In genomic region chr1:156295391-156295947, GRCh38 we compare ENCODE assay signal across 8 cellular contexts. TPM values are rescaled to one million over a fixed set of nuclear protein-coding genes. Genes with fewer than 3 reads are reported as not detected.
DNase-seq lines count a peak whose midpoint lies in the region.

TSS of gene GLMP (minus strand) at chr1:156295679. CDS start at chr1:156295645, 34 bp downstream.

- DNase-seq in ELR (ENCODE audit: low read depth), result peak; percentile 76
- DNase-seq in SK-MEL-5 (ENCODE audit: low read depth, low spot score), result peak; percentile 88
- DNase-seq in activated naive CD8-positive, alpha-beta T cell treated with anti-CD3 and anti-CD28 coated beads for 36 hours, result peak; percentile 60
- no peak for DNase-seq in glomerular endothelial cell (ENCODE audit: extremely low read depth, low read depth, low spot score)
- no peak for DNase-seq in OCI-M2 (lab: John Stamatoyannopoulos, UW; ENCODE audit: unreplicated experiment)

- peaks cover 5 to 13% (median 12%) of the 10 kb centered on the region in 3 donors for H3K4me1 Mint-ChIP-seq in IgD-negative memory B cell
- peaks cover 11% of the 10 kb centered on the region for H3K4me1 Mint-ChIP-seq in activated naive CD8-positive, alpha-beta T cell treated with anti-CD3 and anti-CD28 coated beads for 36 hours

- H3K27ac ChIP-seq in temporal lobe (ENCODE audit: low read depth, low read length), result peak within 1 kb of the TSS; percentile 59

- H3K36me3 Mint-ChIP-seq in IgD-negative memory B cell, result peaks cover 2% of the 10 kb centered on the region
- no peaks in the 10 kb centered on the region for H3K36me3 Mint-ChIP-seq in activated naive CD8-positive, alpha-beta T cell treated with anti-CD3 and anti-CD28 coated beads for 36 hours

- peak within 1 kb of the TSS; percentile 87 to 96 (median 92) for H3K4me3 Mint-ChIP-seq in IgD-negative memory B cell
- peak within 1 kb of the TSS; percentile 87 for H3K4me3 Mint-ChIP-seq in activated naive CD8-positive, alpha-beta T cell treated with anti-CD3 and anti-CD28 coated beads for 36 hours

- no peaks in the 10 kb centered on the region for H3K36me3 ChIP-seq in neuron (ENCODE audit: insufficient read depth, low read length)

- H3K27ac Mint-ChIP-seq in IgD-negative memory B cell, result peak within 1 kb of the TSS; percentile 61 to 94 (median 84)
- peak within 1 kb of the TSS; percentile 28 for H3K27ac Mint-ChIP-seq in activated naive CD8-positive, alpha-beta T cell treated with anti-CD3 and anti-CD28 coated beads for 36 hours

- no peaks in the 10 kb centered on the region for H3K9me3 Mint-ChIP-seq in IgD-negative memory B cell
- no peaks in the 10 kb centered on the region for H3K9me3 Mint-ChIP-seq in activated naive CD8-positive, alpha-beta T cell treated with anti-CD3 and anti-CD28 coated beads for 36 hours

- peak within 1 kb of the TSS; percentile 83 for H2AFZ ChIP-seq in neuron (ENCODE audit: low read depth, low read length)

- H3K27me3 Mint-ChIP-seq in IgD-negative memory B cell, result no peaks in the 10 kb centered on the region
- no peaks in the 10 kb centered on the region for H3K27me3 Mint-ChIP-seq in activated naive CD8-positive, alpha-beta T cell treated with anti-CD3 and anti-CD28 coated beads for 36 hours

- no peaks in the 10 kb centered on the region for H3K9me3 ChIP-seq in neuron (ENCODE audit: low read length)

- H3K4me1 ChIP-seq in neuron (ENCODE audit: insufficient read depth, low read length), result peaks cover 3% of the 10 kb centered on the region

- H3K4me3 ChIP-seq in neuron (ENCODE audit: low read length), result peak within 1 kb of the TSS; percentile 50

- H3K27me3 ChIP-seq in neuron (ENCODE audit: insufficient read depth, low read length), result no peaks in the 10 kb centered on the region

- in situ Hi-C loops in SK-MEL-5 (cut with HindIII; ENCODE audit: low pct_unique_long_range_greater_than_20kb, low sequenced_read_pairs), result no loop called here

RNA-seq across cellular contexts. Expression of gene GLMP, which starts in this region (rescaled TPM):
- 11.5 TPM for polyA plus RNA-seq in IgD-negative memory B cell
- 408 and 450 TPM in 2 replicates for total RNA-seq in SK-MEL-5 (2014; rRNA removed; shearing (Covaris generic))
- 616 and 653 TPM in 2 replicates for polyA plus RNA-seq in SK-MEL-5 (2015; cell fraction: cytosol; rRNA removed)
- polyA plus RNA-seq in SK-MEL-5 (2015; cell fraction: nucleus; rRNA removed), result 218 and 291 TPM in 2 replicates
- 10 to 100 TPM; 17.0 to 20.5 TPM for total RNA-seq in activated naive CD8-positive, alpha-beta T cell treated with anti-CD3 and anti-CD28 coated beads for 36 hours
- total RNA-seq in glomerular endothelial cell (106 and 141 TPM in 2 replicates), temporal lobe (8.9 TPM)

Comparison
In these comparisons a context has a peak if more than half of its experiments do, and no peak if none do; other contexts are left out.
1. DNase-seq: peak in ELR (single experiment), SK-MEL-5 (single experiment) and activated naive CD8-positive, alpha-beta T cell treated with anti-CD3 and anti-CD28 coated beads for 36 hours (single experiment); none in glomerular endothelial cell (single experiment) and OCI-M2 (single experiment).